In the genomic region with DNA sequence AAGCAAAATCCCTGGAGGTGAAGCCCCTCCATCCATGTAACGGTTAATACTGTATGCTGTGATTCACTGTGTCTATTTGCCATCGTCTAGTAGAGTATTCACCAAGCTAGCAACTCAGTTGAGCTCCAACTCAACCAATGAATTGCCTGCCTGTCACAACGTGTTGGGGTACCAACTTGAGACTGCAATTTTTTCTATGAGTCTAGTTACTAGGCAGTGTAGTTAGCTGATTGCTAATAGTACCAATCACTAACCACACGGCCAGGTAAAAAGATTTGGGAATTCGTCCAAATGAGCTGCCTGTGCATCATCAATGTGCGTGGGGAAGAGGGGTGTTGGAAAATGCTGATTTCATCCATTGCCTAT, we compare ENCODE assay signal across 12 cellular contexts. TPM values are rescaled to one million over a fixed set of nuclear protein-coding genes. Genes with fewer than 3 reads are reported as not detected.
DNase-seq lines count a peak whose midpoint lies in the region; ATAC-seq and TF ChIP-seq lines count a peak whose summit lies in the region.
"Had no signal": no experiment of that assay in that cellular context is flagged by ENCODE, and none has a peak within 500 bp of the region (broad histone marks: within the 10 kb centered on the region; RNA-seq: fewer than 3 reads in every experiment).

No MANE protein-coding gene starts in this region.

- no peak for DNase-seq in activated CD8-positive, alpha-beta memory T cell treated with anti-CD3 and anti-CD28 coated beads, Interleukin-2, amount 10 ng/mL, durations not matched to agents 7 days and 5 days
- no peak for DNase-seq in activated CD8-positive, alpha-beta memory T cell treated with anti-CD3 and anti-CD28 coated beads, Interleukin-2, amount 50 U/mL, for 48 hours
- no peak for DNase-seq in WTC11 (ENCODE audit: low spot score)
- DNase-seq in stimulated activated naive CD8-positive, alpha-beta T cell treated with anti-CD3 and anti-CD28 coated beads, Interleukin-15, Interleukin-2, amounts not matched to agents 100 U/mL and 50 U/mL, for 24 hours: no peak
- DNase-seq in NCI-H345 treated with DMSO at 0.1 percent for 48 hours (lab: John Stamatoyannopoulos, UW; ENCODE audit: unreplicated experiment): no peak
- DNase-seq: activated CD4-positive, alpha-beta T cell treated with anti-CD3 and anti-CD28 coated beads for 1 hour; central memory CD4-positive, alpha-beta T cell; OCI-M1 had no signal

- H3K9me3 Mint-ChIP-seq in activated CD8-positive, alpha-beta memory T cell treated with anti-CD3 and anti-CD28 coated beads, Interleukin-2, amount 10 ng/mL, durations not matched to agents 7 days and 5 days (ENCODE audit: low read depth): no peaks in the 10 kb centered on the region
- no peaks in the 10 kb centered on the region for H3K9me3 Mint-ChIP-seq in WTC11

- CTCF ChIA-PET in activated CD8-positive, alpha-beta memory T cell treated with anti-CD3 and anti-CD28 coated beads, Interleukin-2, amount 10 ng/mL, durations not matched to agents 7 days and 5 days (lab: Charles Lee): interaction anchor here (1.2 to 1.7 kb wide), 4 partner anchors 10 to 27 kb away, joined by 3 to 9 read pairs (median 4); partner anchors contain the start of gene LAYN
- CTCF ChIA-PET in WTC11 (lab: Charles Lee): interaction anchor here (0.7 to 2.9 kb wide), 7 partner anchors 13 to 310 kb away, joined by 3 to 19 read pairs (median 3); no protein-coding TSS in a partner anchor

- H3K4me3 Mint-ChIP-seq in activated CD8-positive, alpha-beta memory T cell treated with anti-CD3 and anti-CD28 coated beads, Interleukin-2, amount 10 ng/mL, durations not matched to agents 7 days and 5 days: peak overlapping the region; percentile 26
- peak overlapping the region; percentile 61 for H3K4me3 Mint-ChIP-seq in WTC11

- peaks cover 15% of the 10 kb centered on the region for H3K4me1 Mint-ChIP-seq in activated CD8-positive, alpha-beta memory T cell treated with anti-CD3 and anti-CD28 coated beads, Interleukin-2, amount 10 ng/mL, durations not matched to agents 7 days and 5 days
- peaks cover 21% of the 10 kb centered on the region for H3K4me1 Mint-ChIP-seq in WTC11

- peaks cover 57% of the 10 kb centered on the region for H3K27me3 Mint-ChIP-seq in activated CD8-positive, alpha-beta memory T cell treated with anti-CD3 and anti-CD28 coated beads, Interleukin-2, amount 10 ng/mL, durations not matched to agents 7 days and 5 days
- H3K27me3 Mint-ChIP-seq in WTC11 (ENCODE audit: low read depth): peaks cover 46% of the 10 kb centered on the region

- peak overlapping the region; percentile 50 for H3K4me3 ChIP-seq in iPS-11a (ENCODE audit: low read depth, low read length)

- no peak overlapping the region for H3K27ac Mint-ChIP-seq in activated CD8-positive, alpha-beta memory T cell treated with anti-CD3 and anti-CD28 coated beads, Interleukin-2, amount 10 ng/mL, durations not matched to agents 7 days and 5 days
- H3K27ac Mint-ChIP-seq in WTC11: no peak overlapping the region

- POLR2A ChIA-PET in WTC11 (lab: Charles Lee): interaction anchor here (0.7 to 1.6 kb wide), 4 partner anchors 26 to 89 kb away, joined by 3 to 4 read pairs (median 3); partner anchors contain the start of gene LAYN

- H3K36me3 Mint-ChIP-seq in activated CD8-positive, alpha-beta memory T cell treated with anti-CD3 and anti-CD28 coated beads, Interleukin-2, amount 10 ng/mL, durations not matched to agents 7 days and 5 days: peaks cover 5% of the 10 kb centered on the region
- H3K36me3 Mint-ChIP-seq in WTC11: no peaks in the 10 kb centered on the region

- TF ChIP-seq CTCF in WTC11 (IDR thresholded peaks at IDR 0.05): no peak

- ATAC-seq in activated CD8-positive, alpha-beta memory T cell treated with anti-CD3 and anti-CD28 coated beads, Interleukin-2, amount 10 ng/mL, durations not matched to agents 7 days and 5 days: peak; percentile 36
- ATAC-seq in WTC11: peak; percentile 14
- ATAC-seq in stimulated activated naive CD8-positive, alpha-beta T cell treated with anti-CD3 and anti-CD28 coated beads, Interleukin-15, Interleukin-2, amounts not matched to agents 100 U/mL and 50 U/mL, for 24 hours: peak; percentile 51
- ATAC-seq in HG03196 (IDR thresholded peaks at IDR 0.05; ENCODE audit: unreplicated experiment): no peak
- ATAC-seq in GM19395 (IDR thresholded peaks at IDR 0.05; ENCODE audit: unreplicated experiment): no peak

TF ChIP-seq in WTC11, 78 proteins besides CTCF, POLR2A, EP300 and RAD21:
- TF ChIP-seq, protein P1, sequence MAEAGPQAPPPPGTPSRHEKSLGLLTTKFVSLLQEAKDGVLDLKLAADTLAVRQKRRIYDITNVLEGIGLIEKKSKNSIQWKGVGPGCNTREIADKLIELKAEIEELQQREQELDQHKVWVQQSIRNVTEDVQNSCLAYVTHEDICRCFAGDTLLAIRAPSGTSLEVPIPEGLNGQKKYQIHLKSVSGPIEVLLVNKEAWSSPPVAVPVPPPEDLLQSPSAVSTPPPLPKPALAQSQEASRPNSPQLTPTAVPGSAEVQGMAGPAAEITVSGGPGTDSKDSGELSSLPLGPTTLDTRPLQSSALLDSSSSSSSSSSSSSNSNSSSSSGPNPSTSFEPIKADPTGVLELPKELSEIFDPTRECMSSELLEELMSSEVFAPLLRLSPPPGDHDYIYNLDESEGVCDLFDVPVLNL (CRISPR knock-in tag; IDR thresholded peaks at IDR 0.05; ENCODE audit: borderline replicate concordance, low read depth): no peak
- no peak for TF ChIP-seq FOXP1 (CRISPR knock-in tag; IDR thresholded peaks at IDR 0.05; ENCODE audit: borderline replicate concordance)
- no peak for TF ChIP-seq FOXK1 (CRISPR knock-in tag; IDR thresholded peaks at IDR 0.05)
- TF ChIP-seq MAX (CRISPR knock-in tag; IDR thresholded peaks at IDR 0.05): no peak
- TF ChIP-seq, protein P2, sequence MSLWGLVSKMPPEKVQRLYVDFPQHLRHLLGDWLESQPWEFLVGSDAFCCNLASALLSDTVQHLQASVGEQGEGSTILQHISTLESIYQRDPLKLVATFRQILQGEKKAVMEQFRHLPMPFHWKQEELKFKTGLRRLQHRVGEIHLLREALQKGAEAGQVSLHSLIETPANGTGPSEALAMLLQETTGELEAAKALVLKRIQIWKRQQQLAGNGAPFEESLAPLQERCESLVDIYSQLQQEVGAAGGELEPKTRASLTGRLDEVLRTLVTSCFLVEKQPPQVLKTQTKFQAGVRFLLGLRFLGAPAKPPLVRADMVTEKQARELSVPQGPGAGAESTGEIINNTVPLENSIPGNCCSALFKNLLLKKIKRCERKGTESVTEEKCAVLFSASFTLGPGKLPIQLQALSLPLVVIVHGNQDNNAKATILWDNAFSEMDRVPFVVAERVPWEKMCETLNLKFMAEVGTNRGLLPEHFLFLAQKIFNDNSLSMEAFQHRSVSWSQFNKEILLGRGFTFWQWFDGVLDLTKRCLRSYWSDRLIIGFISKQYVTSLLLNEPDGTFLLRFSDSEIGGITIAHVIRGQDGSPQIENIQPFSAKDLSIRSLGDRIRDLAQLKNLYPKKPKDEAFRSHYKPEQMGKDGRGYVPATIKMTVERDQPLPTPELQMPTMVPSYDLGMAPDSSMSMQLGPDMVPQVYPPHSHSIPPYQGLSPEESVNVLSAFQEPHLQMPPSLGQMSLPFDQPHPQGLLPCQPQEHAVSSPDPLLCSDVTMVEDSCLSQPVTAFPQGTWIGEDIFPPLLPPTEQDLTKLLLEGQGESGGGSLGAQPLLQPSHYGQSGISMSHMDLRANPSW (CRISPR knock-in tag; conservative IDR thresholded peaks at IDR 0.05; ENCODE audit: low read depth): no peak
- no peak for TF ChIP-seq NR2C2 (CRISPR knock-in tag; IDR thresholded peaks at IDR 0.05)

RNA-seq across cellular contexts. Expression of gene BTG4, which starts 1.0 kb away (rescaled TPM):
- total RNA-seq in activated CD8-positive, alpha-beta memory T cell treated with anti-CD3 and anti-CD28 coated beads, Interleukin-2, amount 10 ng/mL, durations not matched to agents 7 days and 5 days: under 1 TPM in 1 of 2 experiments, not detected in 1; 0.30 TPM
- 0.18 TPM in 1 of 3 replicates, not detected in the others for total RNA-seq in WTC11 (2021)
- total RNA-seq: thyroid gland had no signal

RNA-seq across cellular contexts. Expression of gene HOATZ, which starts 1.4 kb away (rescaled TPM):
- not detected for total RNA-seq in activated CD8-positive, alpha-beta memory T cell treated with anti-CD3 and anti-CD28 coated beads, Interleukin-2, amount 10 ng/mL, durations not matched to agents 7 days and 5 days
- total RNA-seq in WTC11 (2021): not detected in 3 replicates
- total RNA-seq: thyroid gland had no signal

RNA-seq across cellular contexts. Expression of gene LAYN, which starts 27.3 kb away (rescaled TPM):
- total RNA-seq in activated CD8-positive, alpha-beta memory T cell treated with anti-CD3 and anti-CD28 coated beads, Interleukin-2, amount 10 ng/mL, durations not matched to agents 7 days and 5 days: 10 to 100 TPM in 1 of 2 experiments, 1 to 10 TPM in 1; 5.6 to 40.1 TPM
- 3.0 to 3.7 TPM (median 3.6 TPM) in 3 replicates for total RNA-seq in WTC11 (2021)

Comparison
In these comparisons a context has a peak if more than half of its experiments do, and no peak if none do; other contexts are left out.
1. ATAC-seq: peak in activated CD8-positive, alpha-beta memory T cell treated with anti-CD3 and anti-CD28 coated beads, Interleukin-2, amount 10 ng/mL, durations not matched to agents 7 days and 5 days (single experiment), WTC11 (single experiment) and stimulated activated naive CD8-positive, alpha-beta T cell treated with anti-CD3 and anti-CD28 coated beads, Interleukin-15, Interleukin-2, amounts not matched to agents 100 U/mL and 50 U/mL, for 24 hours (single experiment); none in HG03196 (single experiment) and GM19395 (single experiment).